ENCODE assay signal across 29 cellular contexts in the genomic region with DNA sequence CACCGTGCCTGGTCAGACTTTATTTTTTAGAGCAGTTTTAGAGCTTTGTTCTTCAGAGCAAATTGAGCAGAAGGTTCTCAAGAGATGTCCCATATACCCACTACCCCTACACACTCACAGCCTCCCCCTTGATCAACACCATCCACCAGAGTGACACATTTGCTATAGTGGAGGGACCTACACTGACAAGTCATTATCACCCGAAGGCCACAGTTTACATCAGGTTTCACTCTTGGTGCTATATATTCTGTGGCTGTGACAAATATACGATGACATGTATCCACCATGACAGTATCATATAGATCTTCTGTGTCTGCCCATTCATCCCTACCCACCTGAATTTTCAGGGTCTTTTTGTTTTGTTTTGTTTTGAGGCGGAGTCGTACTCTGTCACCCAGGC. TPM values are rescaled to one million over a fixed set of nuclear protein-coding genes. Genes with fewer than 3 reads are reported as not detected.
"Had no signal": no experiment of that assay in that cellular context is flagged by ENCODE, and none has a peak within 500 bp of the region (broad histone marks: within the 10 kb centered on the region; RNA-seq: fewer than 3 reads in every experiment).

No MANE protein-coding gene starts in this region.

- H3K4me3 ChIP-seq: pancreas, prostate gland, right lobe of liver, skin epidermis, smooth muscle cell, spleen, stomach, thoracic aorta, thyroid gland, tibial nerve, upper lobe of left lung, vagina had no signal

- H3K27ac ChIP-seq: neutrophil, pancreas, prostate gland, right lobe of liver, skin epidermis, spleen, stomach, thoracic aorta, thyroid gland, tibial nerve, upper lobe of left lung, vagina had no signal

- H3K4me1 ChIP-seq: pancreas, prostate gland, right lobe of liver, spleen, stomach, thyroid gland, tibial nerve, upper lobe of left lung, vagina had no signal

- H3K27me3 ChIP-seq: pancreas, right lobe of liver, thyroid gland, upper lobe of left lung, vagina had no signal

- H3K27ac Mint-ChIP-seq: natural killer cell; nephron; stimulated activated naive B cell treated with anti-CD40 and anti-IgM and Interleukin-4, amounts not matched to agents 10 μg/mL and 1 μg/mL and 100 μg/mL, for 72 hours had no signal

- H3K4me1 Mint-ChIP-seq: natural killer cell, nephron had no signal

- ATAC-seq: naive thymus-derived CD4-positive, alpha-beta T cell; natural killer cell; pancreas; right cardiac atrium; right lobe of liver; stimulated activated naive B cell treated with anti-CD40 and anti-IgM and Interleukin-4, amounts not matched to agents 10 μg/mL and 1 μg/mL and 100 μg/mL, for 72 hours had no signal

- H3K36me3 ChIP-seq: neutrophil, pancreas, prostate gland, right lobe of liver, spleen, stomach, thoracic aorta, thyroid gland, tibial nerve, upper lobe of left lung, vagina had no signal

- H3K4me3 Mint-ChIP-seq: naive thymus-derived CD4-positive, alpha-beta T cell; natural killer cell; nephron; stimulated activated naive B cell treated with anti-CD40 and anti-IgM and Interleukin-4, amounts not matched to agents 10 μg/mL and 1 μg/mL and 100 μg/mL, for 72 hours had no signal

- DNase-seq: naive thymus-derived CD4-positive, alpha-beta T cell; natural killer cell; nucleus accumbens; pancreas; right cardiac atrium; stimulated activated CD4-positive, alpha-beta T cell treated with anti-CD3 and anti-CD28 coated beads, Interleukin-12 subunit alpha, Interleukin-12 subunit beta, amount 100 ng/mL, for 4 hours; stimulated activated CD4-positive, alpha-beta T cell treated with anti-CD3 and anti-CD28 coated beads, Interleukin-1b, Interleukin-23, amount 100 ng/mL, for 48 hours; stimulated activated CD4-positive, alpha-beta T cell treated with anti-CD3 and anti-CD28 coated beads, Interleukin-4, amount 100 ng/mL, for 1 hour; stimulated activated CD4-positive, alpha-beta T cell treated with anti-CD3 and anti-CD28 coated beads, Interleukin-4, amount 100 ng/mL, for 4 hours; stimulated activated CD8-positive, alpha-beta memory T cell treated with anti-CD3 and anti-CD28 coated beads, Interleukin-4, amount 100 ng/mL, for 48 hours; stimulated activated naive B cell treated with anti-CD40 and anti-IgM and Interleukin-4, amounts not matched to agents 10 μg/mL and 1 μg/mL and 100 μg/mL, for 72 hours; stimulated activated naive CD4-positive, alpha-beta T cell treated with Interleukin-2 at 50 U/mL for 16 hours; stomach; thyroid gland; trophoblast cell; upper lobe of left lung had no signal

- H3K9me3 Mint-ChIP-seq: natural killer cell; nephron; stimulated activated naive B cell treated with anti-CD40 and anti-IgM and Interleukin-4, amounts not matched to agents 10 μg/mL and 1 μg/mL and 100 μg/mL, for 72 hours had no signal

- H3K9me3 ChIP-seq: neutrophil, pancreas, prostate gland, right lobe of liver, spleen, stomach, thoracic aorta, thyroid gland, tibial nerve, upper lobe of left lung, vagina had no signal

- H3K36me3 Mint-ChIP-seq: naive thymus-derived CD4-positive, alpha-beta T cell; natural killer cell; stimulated activated naive B cell treated with anti-CD40 and anti-IgM and Interleukin-4, amounts not matched to agents 10 μg/mL and 1 μg/mL and 100 μg/mL, for 72 hours had no signal

RNA-seq across cellular contexts. Expression of a gene that starts 15.4 kb away (rescaled TPM):
- total RNA-seq: naive thymus-derived CD4-positive, alpha-beta T cell; osteocyte; pulmonary artery endothelial cell; thyroid gland had no signal
- polyA plus RNA-seq: naive thymus-derived CD4-positive, alpha-beta T cell; neural cell had no signal
